Comparison of ENCODE assay signal across 20 cellular contexts in the genomic region with DNA sequence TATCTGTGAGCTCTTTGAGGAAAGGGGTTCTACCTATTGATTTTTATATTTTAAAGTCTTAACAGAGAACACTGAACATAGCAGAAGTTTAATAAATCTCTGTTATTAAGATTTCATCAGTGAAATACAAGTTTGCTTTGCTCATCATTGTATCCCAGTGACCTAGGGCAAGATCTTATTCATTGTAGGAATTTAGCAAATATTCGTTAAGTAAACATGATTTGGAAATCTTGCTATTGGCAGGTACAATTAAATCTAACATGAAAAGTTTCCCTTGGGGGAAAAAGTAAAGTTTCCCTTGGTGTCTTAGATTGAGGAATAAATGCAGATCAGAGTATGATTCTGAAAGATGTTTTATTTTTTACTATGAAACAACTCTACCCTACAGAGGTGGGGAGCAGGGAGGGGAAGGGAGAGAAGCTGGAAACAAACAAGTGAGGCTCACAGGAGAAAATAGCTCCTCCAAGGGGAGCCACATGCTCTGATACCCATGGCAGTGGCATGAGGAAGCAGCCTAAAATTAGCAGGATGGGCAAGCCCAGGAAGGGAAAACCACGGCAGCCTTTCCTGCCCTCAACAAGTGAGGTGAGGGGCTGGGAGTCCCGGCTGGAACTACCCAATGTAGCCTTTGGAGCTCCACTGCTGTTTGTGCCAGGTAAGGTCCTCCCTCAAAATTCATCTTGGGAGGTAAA. TPM values are rescaled to one million over a fixed set of nuclear protein-coding genes. Genes with fewer than 3 reads are reported as not detected.
DNase-seq lines count a peak whose midpoint lies in the region; ATAC-seq and TF ChIP-seq lines count a peak whose summit lies in the region.
"Had no signal": no experiment of that assay in that cellular context is flagged by ENCODE, and none has a peak within 500 bp of the region (broad histone marks: within the 10 kb centered on the region; RNA-seq: fewer than 3 reads in every experiment).

No MANE protein-coding gene starts in this region.

- H3K36me3 ChIP-seq in GM23248 (ENCODE audit: low read depth): no peaks in the 10 kb centered on the region
- H3K36me3 ChIP-seq in Panc1 (ENCODE audit: control insufficient read depth, insufficient read depth, low read length): no peaks in the 10 kb centered on the region
- no peaks in the 10 kb centered on the region for H3K36me3 ChIP-seq in trophoblast cell (ENCODE audit: control insufficient read depth in 1 of 2, insufficient read depth in 2 of 2, low read length in 2 of 2)

- peaks cover 42% of the 10 kb centered on the region for H3F3A ChIP-seq in GM23248 (ENCODE audit: insufficient read depth)

- peak overlapping the region; percentile 47 for H4K91ac ChIP-seq in trophoblast cell (ENCODE audit: low read depth, low read length)

- H3K9me2 ChIP-seq in GM23248 (ENCODE audit: insufficient read depth): no peaks in the 10 kb centered on the region

- ATAC-seq in Panc1 (peak; percentile 54), Right ventricle myocardium superior (ENCODE audit: poor library complexity) (peak; percentile 87)
- ATAC-seq: activated CD8-positive, alpha-beta memory T cell treated with anti-CD3 and anti-CD28 coated beads, Interleukin-2, amount 10 ng/mL, durations not matched to agents 7 days and 5 days; body of pancreas; GM12878; naive thymus-derived CD8-positive, alpha-beta T cell had no signal

- H3K4me2 ChIP-seq in GM23248 (ENCODE audit: unreplicated experiment) (peak overlapping the region; percentile 29), trophoblast cell (ENCODE audit: low read length) (no peak overlapping the region)

- intact Hi-C loops in Panc1 (cut with micrococcal nuclease; ENCODE audit: unreplicated experiment) (loop anchor here (10.0 kb wide), 1 partner anchor 217 kb away; no protein-coding TSS in a partner anchor), Right ventricle myocardium superior (cut with DNase I) (no loop called here)

- 79 to 87% methylated on average over 3 of the region's 3 CpGs for WGBS in GM23248 (ENCODE audit: low coverage in 1 of 2, low lambda C conversion rate in 2 of 2, missing lambda C conversion rate in 2 of 2), 2 experiments
- WGBS in trophoblast cell (ENCODE audit: extremely low coverage, insufficient coverage, insufficient read length): no CpG with 5 or more reads among the region's 3 CpGs

- no peak for DNase-seq in GM23248
- DNase-seq in Panc1 (ENCODE audit: low read depth, low spot score): no peak
- DNase-seq in Right ventricle myocardium superior: no peak
- DNase-seq in trophoblast cell: peak in 1 of 2 donors; percentile 57
- DNase-seq in cortex of kidney (lab: John Stamatoyannopoulos, UW): no peak
- no peak for DNase-seq in activated T-cell treated with anti-CD3 and anti-CD28 coated beads for 4 hours
- no peak for DNase-seq in NCI-H748 treated with DMSO at 0.1 percent for 48 hours (lab: John Stamatoyannopoulos, UW)
- no peak for DNase-seq in mesothelial cell of epicardium (ENCODE audit: low spot score in 2 of 2, unreplicated experiment in 2 of 2)
- DNase-seq: activated CD8-positive, alpha-beta memory T cell treated with anti-CD3 and anti-CD28 coated beads, Interleukin-2, amount 10 ng/mL, durations not matched to agents 7 days and 5 days; activated naive CD4-positive, alpha-beta T cell; body of pancreas; DND-41; kidney glomerular epithelial cell; MV-4-11; naive thymus-derived CD8-positive, alpha-beta T cell; NCI-H2107; stimulated activated CD4-positive, alpha-beta T cell treated with anti-CD3 and anti-CD28 coated beads, Interleukin-2, amount 100 ng/mL, for 24 hours had no signal

- H3K27ac Mint-ChIP-seq in mesothelial cell of epicardium: no peak overlapping the region
- H3K27ac Mint-ChIP-seq: activated CD8-positive, alpha-beta memory T cell treated with anti-CD3 and anti-CD28 coated beads, Interleukin-2, amount 10 ng/mL, durations not matched to agents 7 days and 5 days; naive thymus-derived CD8-positive, alpha-beta T cell; type B pancreatic cell had no signal

- H4K20me1 ChIP-seq in GM23248 (ENCODE audit: insufficient read depth): no peaks in the 10 kb centered on the region

- H3K9ac ChIP-seq in GM23248 (no peak overlapping the region), trophoblast cell (ENCODE audit: low read length) (no peak overlapping the region)

- no peak overlapping the region for H2BK120ac ChIP-seq in trophoblast cell (ENCODE audit: insufficient read depth, low read length, poor library complexity)

- no peaks in the 10 kb centered on the region for H3K27me3 ChIP-seq in GM23248 (replicated peaks; ENCODE audit: insufficient read depth)
- H3K27me3 ChIP-seq in Panc1 (ENCODE audit: control insufficient read depth, insufficient read depth, low read length): no peaks in the 10 kb centered on the region
- H3K27me3 ChIP-seq in trophoblast cell (ENCODE audit: insufficient read depth, low read length): no peaks in the 10 kb centered on the region
- H3K27me3 ChIP-seq: body of pancreas had no signal

- no peak overlapping the region for H4K8ac ChIP-seq in trophoblast cell (ENCODE audit: low read depth, low read length)

- H3K27me3 Mint-ChIP-seq in mesothelial cell of epicardium (ENCODE audit: low read depth): peaks cover 4% of the 10 kb centered on the region
- H3K27me3 Mint-ChIP-seq: type B pancreatic cell had no signal

- CTCF ChIA-PET in Panc1 (lab: Charles Lee): interaction anchor here (0.6 kb wide), 1 partner anchor 116 kb away, joined by 3 read pairs; no protein-coding TSS in a partner anchor

- in situ Hi-C loops in GM23248 (cut with MboI) (loop anchor here (10.0 kb wide), 1 partner anchor 217 kb away; no protein-coding TSS in a partner anchor), Panc1 (cut with HindIII; ENCODE audit: low pct_unique_long_range_greater_than_20kb, low sequenced_read_pairs) (no loop called here)

- POLR2A ChIA-PET in Panc1 (lab: Charles Lee): no interaction called here

- H3K27ac ChIP-seq in GM23248 (peak overlapping the region; percentile 31), Panc1 (ENCODE audit: low read length) (peak overlapping the region; percentile 100), trophoblast cell (ENCODE audit: low read depth, low read length) (no peak overlapping the region)
- H3K27ac ChIP-seq: body of pancreas had no signal

- H3K4ac ChIP-seq in trophoblast cell (ENCODE audit: low read depth, low read length): no peak overlapping the region

- H3K79me2 ChIP-seq in GM23248 (ENCODE audit: insufficient read depth) (peaks cover 5% of the 10 kb centered on the region; the same call in 1 of the 2 replicates), trophoblast cell (ENCODE audit: control insufficient read depth, insufficient read depth, low read length, poor library complexity) (no peaks in the 10 kb centered on the region)

- TF ChIP-seq CTCF in Panc1 (IDR thresholded peaks at IDR 0.05): no peak
- TF ChIP-seq CTCF in mesothelial cell of epicardium (IDR thresholded peaks at IDR 0.05; ENCODE audit: unreplicated experiment): no peak

- H3K23ac ChIP-seq in trophoblast cell (ENCODE audit: low read length): no peak overlapping the region

- H2AK5ac ChIP-seq in trophoblast cell (ENCODE audit: low read length): peak overlapping the region; percentile 21

- H3K4me1 ChIP-seq in GM23248 (ENCODE audit: insufficient read depth): peaks cover 73% of the 10 kb centered on the region
- peaks cover 65% of the 10 kb centered on the region for H3K4me1 ChIP-seq in Panc1 (ENCODE audit: control insufficient read depth, insufficient read depth, low read length)
- no peaks in the 10 kb centered on the region for H3K4me1 ChIP-seq in trophoblast cell (ENCODE audit: control insufficient read depth in 1 of 2, insufficient read depth in 2 of 2, low read length in 2 of 2)
- H3K4me1 ChIP-seq: body of pancreas had no signal

- peak overlapping the region; percentile 35; the same call in 1 of the 2 replicates for H2AFZ ChIP-seq in GM23248
- no peak overlapping the region for H2AFZ ChIP-seq in trophoblast cell (ENCODE audit: insufficient read depth, low read length, poor library complexity)

- no peaks in the 10 kb centered on the region for H3K9me3 ChIP-seq in GM23248 (ENCODE audit: low read depth)
- no peaks in the 10 kb centered on the region for H3K9me3 ChIP-seq in Panc1 (ENCODE audit: control insufficient read depth, insufficient read depth, low read depth, low read length)
- H3K9me3 ChIP-seq in trophoblast cell (ENCODE audit: insufficient read depth, low read depth, low read length): no peaks in the 10 kb centered on the region
- H3K9me3 ChIP-seq: body of pancreas had no signal

- H2BK12ac ChIP-seq in trophoblast cell (ENCODE audit: low read length): peak overlapping the region; percentile 22

- H3K9me3 Mint-ChIP-seq in mesothelial cell of epicardium: no peaks in the 10 kb centered on the region
- H3K9me3 Mint-ChIP-seq: naive thymus-derived CD8-positive, alpha-beta T cell; type B pancreatic cell had no signal

- BruUV-seq in Panc1 (replicated peaks; lab: Mats Ljungman, UMichigan): no TSS peak

- no peak overlapping the region for H3K4me3 Mint-ChIP-seq in mesothelial cell of epicardium
- H3K4me3 Mint-ChIP-seq: activated CD8-positive, alpha-beta memory T cell treated with anti-CD3 and anti-CD28 coated beads, Interleukin-2, amount 10 ng/mL, durations not matched to agents 7 days and 5 days; naive thymus-derived CD8-positive, alpha-beta T cell; type B pancreatic cell had no signal

- H2BK5ac ChIP-seq in trophoblast cell (ENCODE audit: low read depth, low read length, poor library complexity): peak overlapping the region; percentile 56

- no peaks in the 10 kb centered on the region for H3K36me3 Mint-ChIP-seq in mesothelial cell of epicardium
- H3K36me3 Mint-ChIP-seq: naive thymus-derived CD8-positive, alpha-beta T cell; type B pancreatic cell had no signal

- no peak overlapping the region for H3K18ac ChIP-seq in trophoblast cell (ENCODE audit: low read length)

- no peak overlapping the region for H4K12ac ChIP-seq in trophoblast cell (ENCODE audit: low read depth, low read length)

- no peak overlapping the region for H3K14ac ChIP-seq in trophoblast cell (ENCODE audit: low read length)

- no peak overlapping the region for H3K4me3 ChIP-seq in GM23248
- no peak overlapping the region for H3K4me3 ChIP-seq in Panc1 (ENCODE audit: low read depth in 2 of 2, low read length in 2 of 2)
- H3K4me3 ChIP-seq in trophoblast cell (ENCODE audit: low read depth, low read length): no peak overlapping the region
- H3K4me3 ChIP-seq: body of pancreas, GM12878 had no signal

- peaks cover 4% of the 10 kb centered on the region for H3K4me1 Mint-ChIP-seq in mesothelial cell of epicardium
- H3K4me1 Mint-ChIP-seq: naive thymus-derived CD8-positive, alpha-beta T cell had no signal

- H3K79me1 ChIP-seq in trophoblast cell (ENCODE audit: low read length): no peaks in the 10 kb centered on the region

RNA-seq across cellular contexts. Expression of gene HERC4, which starts 12.4 kb away (rescaled TPM):
- total RNA-seq in GM23248 (2014; rRNA removed; shearing (Covaris generic)): 228 and 289 TPM in 2 replicates
- 116 and 127 TPM in 2 replicates for polyA plus RNA-seq in GM23248 (2016; fragmentation: Nextera tagmentation; extraction: Ambion mirVana)
- total RNA-seq in Panc1 (2021; ENCODE audit: unreplicated experiment) (119 TPM), Right ventricle myocardium superior (24.1 TPM), mesothelial cell of epicardium (50.4 to 56.2 TPM (median 55.7 TPM) in 3 replicates)
- polyA plus RNA-seq in Panc1 (2012; ENCODE audit: insufficient read length): 40.5 TPM
- polyA plus RNA-seq in trophoblast cell (2013): 20.1 and 20.5 TPM in 2 replicates

RNA-seq across cellular contexts. Expression of gene MYPN, which starts 21.8 kb away (rescaled TPM):
- 14.5 and 20.0 TPM in 2 replicates for total RNA-seq in GM23248 (2014; rRNA removed; shearing (Covaris generic))
- polyA plus RNA-seq in GM23248 (2016; fragmentation: Nextera tagmentation; extraction: Ambion mirVana): 8.8 and 9.2 TPM in 2 replicates
- 39.1 TPM for total RNA-seq in Panc1 (2021; ENCODE audit: unreplicated experiment)
- polyA plus RNA-seq in Panc1 (2012; ENCODE audit: insufficient read length): 16.3 TPM
- 92.0 TPM for total RNA-seq in Right ventricle myocardium superior
- polyA plus RNA-seq in trophoblast cell (2013): 0.01 TPM in 2 replicates
- total RNA-seq in mesothelial cell of epicardium: not detected in 3 replicates
- total RNA-seq: activated CD8-positive, alpha-beta memory T cell treated with anti-CD3 and anti-CD28 coated beads, Interleukin-2, amount 10 ng/mL, durations not matched to agents 7 days and 5 days; frontal cortex; GM12878; naive thymus-derived CD8-positive, alpha-beta T cell had no signal
- polyA plus RNA-seq: naive thymus-derived CD8-positive, alpha-beta T cell had no signal

Comparison
In these comparisons a context has a peak if more than half of its experiments do, and no peak if none do; other contexts are left out.
1. RNA of gene MYPN, which starts 21.8 kb away (total RNA-seq): 92.0 TPM in Right ventricle myocardium superior (single experiment), 39.1 TPM in Panc1 (single experiment) and 14.5 to 20.0 TPM in GM23248; not detected in mesothelial cell of epicardium; every median in the first group is over 10 times any median in the second.